In genomic region chr17:48622857-48623256, GRCh38 we compare ENCODE assay signal across 24 cellular contexts. TPM values are rescaled to one million over a fixed set of nuclear protein-coding genes. Genes with fewer than 3 reads are reported as not detected.
A peak's percentile ranks its signal among the peaks of the same experiment; 100 is the strongest.
DNase-seq lines count a peak whose midpoint lies in the region; ATAC-seq and TF ChIP-seq lines count a peak whose summit lies in the region.
"Had no signal": no experiment of that assay in that cellular context is flagged by ENCODE, and none has a peak within 500 bp of the region (broad histone marks: within the 10 kb centered on the region; RNA-seq: fewer than 3 reads in every experiment).

No MANE protein-coding gene starts in this region.

- TF ChIP-seq CTCF in brain (conservative IDR thresholded peaks at IDR 0.05) (no peak), smooth muscle cell (IDR thresholded peaks at IDR 0.05; ENCODE audit: borderline replicate concordance, insufficient read depth, poor library complexity, severe bottlenecking) (no peak), PC-3 (conservative IDR thresholded peaks at IDR 0.05; ENCODE audit: low read depth, low read length) (no peak)

- WGBS in smooth muscle cell (ENCODE audit: low lambda C conversion rate): 40% methylated on average over 11 of the region's 11 CpGs

- ATAC-seq in PC-3: no peak
- ATAC-seq in GM21737 (IDR thresholded peaks at IDR 0.05; ENCODE audit: unreplicated experiment): no peak
- ATAC-seq: A549, HepG2, SK-N-SH treated with all-trans-retinoic acid at 6 μM for 48 hours had no signal

- CTCF ChIA-PET in activated naive CD4-positive, alpha-beta T cell treated with anti-CD3 and anti-CD28 coated beads for 36 hours (lab: Charles Lee): interaction anchor here (0.6 to 3.0 kb wide), 4 partner anchors 10 to 262 kb away, joined by 3 to 12 read pairs (median 4); no protein-coding TSS in a partner anchor
- CTCF ChIA-PET in PC-3 (lab: Charles Lee): no interaction called here

- H3K9ac ChIP-seq in HUES6 (ENCODE audit: low read length) (peak overlapping the region; percentile 83), smooth muscle cell (ENCODE audit: low read depth) (no peak overlapping the region), PC-3 (ENCODE audit: low read length) (no peak overlapping the region)
- H3K9ac ChIP-seq: KMS-11 had no signal

- H3K4me3 ChIP-seq in HUES6 (ENCODE audit: low read depth, low read length) (peak overlapping the region; percentile 58; the same call in 1 of the 2 replicates), smooth muscle cell (no peak overlapping the region), PC-3 (ENCODE audit: low read length) (no peak overlapping the region)
- H3K4me3 ChIP-seq: A549, Peyer's patch had no signal

- H3K4me1 ChIP-seq in HUES6 (ENCODE audit: control insufficient read depth, insufficient read depth, low read length) (peaks cover 20% of the 10 kb centered on the region; the same call in 1 of the 2 replicates), smooth muscle cell (ENCODE audit: low read depth) (peaks cover 15% of the 10 kb centered on the region), PC-3 (ENCODE audit: insufficient read depth, low read length) (peaks cover 29% of the 10 kb centered on the region)
- H3K4me1 ChIP-seq: BE2C had no signal

- H4K20me1 ChIP-seq in smooth muscle cell (ENCODE audit: low read depth) (peaks cover 61% of the 10 kb centered on the region), PC-3 (ENCODE audit: low read length) (no peaks in the 10 kb centered on the region)

- no peak overlapping the region for H3K27ac ChIP-seq in HUES6 (ENCODE audit: low read depth, low read length)
- H3K27ac ChIP-seq in smooth muscle cell (ENCODE audit: low read depth): no peak overlapping the region
- no peak overlapping the region for H3K27ac ChIP-seq in PC-3 (ENCODE audit: low read length)
- H3K27ac ChIP-seq: A549, KMS-11 had no signal

- H3K27me3 ChIP-seq in HUES6 (ENCODE audit: control insufficient read depth, insufficient read depth, low read length) (peaks cover 100% of the 10 kb centered on the region), smooth muscle cell (ENCODE audit: low read depth) (peaks cover 92% of the 10 kb centered on the region), PC-3 (ENCODE audit: low read length) (peaks cover 47% of the 10 kb centered on the region)

- H3K36me3 Mint-ChIP-seq in brain: no peaks in the 10 kb centered on the region
- no peaks in the 10 kb centered on the region for H3K36me3 Mint-ChIP-seq in activated naive CD4-positive, alpha-beta T cell treated with anti-CD3 and anti-CD28 coated beads for 36 hours (ENCODE audit: low read depth)
- H3K36me3 Mint-ChIP-seq: CD4-positive, CD25-positive, alpha-beta regulatory T cell had no signal

- peak; percentile 37 for DNase-seq in left kidney (ENCODE audit: low read depth, low spot score)
- no peak for DNase-seq in smooth muscle cell (lab: John Stamatoyannopoulos, UW; ENCODE audit: unreplicated experiment)
- DNase-seq in C1 segment of cervical spinal cord (lab: John Stamatoyannopoulos, UW): no peak
- DNase-seq in activated naive CD4-positive, alpha-beta T cell treated with anti-CD3 and anti-CD28 coated beads for 36 hours: no peak
- DNase-seq in PC-3: no peak
- DNase-seq: BE2C; CD4-positive, CD25-positive, alpha-beta regulatory T cell; COR-L47; DND-41; H7; NCI-H1105; NCI-H146; NCI-H2029; NCI-H2227 treated with DMSO at 0.1 percent for 48 hours; NCI-H510A; Peyer's patch had no signal

- no peaks in the 10 kb centered on the region for H3K9me2 ChIP-seq in PC-3 (replicated peaks; ENCODE audit: low read length)

- H3K9me3 Mint-ChIP-seq in brain: peaks cover 0 to 12% (median 0%) of the 10 kb centered on the region in 5 experiments
- H3K9me3 Mint-ChIP-seq in activated naive CD4-positive, alpha-beta T cell treated with anti-CD3 and anti-CD28 coated beads for 36 hours: no peaks in the 10 kb centered on the region

- no peaks in the 10 kb centered on the region for H3K9me3 ChIP-seq in HUES6 (ENCODE audit: control insufficient read depth, insufficient read depth, low read depth, low read length)
- H3K9me3 ChIP-seq in smooth muscle cell (replicated peaks; ENCODE audit: low read depth): no peaks in the 10 kb centered on the region
- H3K9me3 ChIP-seq in PC-3 (ENCODE audit: low read length): no peaks in the 10 kb centered on the region
- H3K9me3 ChIP-seq: A549, BE2C, Peyer's patch had no signal

- H3K4me2 ChIP-seq in smooth muscle cell (peak overlapping the region; percentile 99), PC-3 (ENCODE audit: low read length) (no peak overlapping the region)
- H3K4me2 ChIP-seq: A549, KMS-11 had no signal

- no peaks in the 10 kb centered on the region for H3F3A ChIP-seq in smooth muscle cell (ENCODE audit: low read depth)
- no peaks in the 10 kb centered on the region for H3F3A ChIP-seq in PC-3 (ENCODE audit: low read length, unreplicated experiment)

- H3K36me3 ChIP-seq in HUES6 (ENCODE audit: control insufficient read depth, insufficient read depth, low read length) (no peaks in the 10 kb centered on the region), smooth muscle cell (ENCODE audit: low read depth) (no peaks in the 10 kb centered on the region), PC-3 (ENCODE audit: low read depth, low read length) (no peaks in the 10 kb centered on the region)
- H3K36me3 ChIP-seq: BE2C, Peyer's patch had no signal

- intact Hi-C loops in activated naive CD4-positive, alpha-beta T cell treated with anti-CD3 and anti-CD28 coated beads for 36 hours (cut with micrococcal nuclease): no loop called here
- intact Hi-C loops in PC-3 (cut with micrococcal nuclease): no loop called here

- POLR2A ChIA-PET in PC-3 (lab: Charles Lee; ENCODE audit: unreplicated experiment): no interaction called here

- H2AFZ ChIP-seq in smooth muscle cell (ENCODE audit: low read depth) (no peak overlapping the region), PC-3 (ENCODE audit: low read length) (no peak overlapping the region)

- peaks cover 44% of the 10 kb centered on the region for H3K79me2 ChIP-seq in smooth muscle cell (ENCODE audit: low read depth)
- no peaks in the 10 kb centered on the region for H3K79me2 ChIP-seq in PC-3 (ENCODE audit: low read length)

- H3K27me3 Mint-ChIP-seq in brain: no peaks in the 10 kb centered on the region
- H3K27me3 Mint-ChIP-seq in activated naive CD4-positive, alpha-beta T cell treated with anti-CD3 and anti-CD28 coated beads for 36 hours (ENCODE audit: low read depth): peaks cover 71% of the 10 kb centered on the region

- H3K4me1 Mint-ChIP-seq in brain: peaks cover 24% of the 10 kb centered on the region
- H3K4me1 Mint-ChIP-seq in activated naive CD4-positive, alpha-beta T cell treated with anti-CD3 and anti-CD28 coated beads for 36 hours (ENCODE audit: low read depth): peaks cover 22% of the 10 kb centered on the region

- peak overlapping the region in 1 of 5 experiments; percentile 83 for H3K27ac Mint-ChIP-seq in brain
- H3K27ac Mint-ChIP-seq in activated naive CD4-positive, alpha-beta T cell treated with anti-CD3 and anti-CD28 coated beads for 36 hours: no peak overlapping the region
- H3K27ac Mint-ChIP-seq: CD4-positive, CD25-positive, alpha-beta regulatory T cell had no signal

- peak overlapping the region in 3 of 5 experiments; percentile 17 to 63 (median 61) for H3K4me3 Mint-ChIP-seq in brain
- no peak overlapping the region for H3K4me3 Mint-ChIP-seq in activated naive CD4-positive, alpha-beta T cell treated with anti-CD3 and anti-CD28 coated beads for 36 hours

- no TSS peak for BruUV-seq in PC-3 (replicated peaks; lab: Mats Ljungman, UMichigan)

RNA-seq across cellular contexts. Expression of gene HOXB9, which starts 3.3 kb away (rescaled TPM):
- polyA plus RNA-seq in brain (ENCODE audit: insufficient read depth, low read depth, low replicate concordance) (5.0 TPM), smooth muscle cell (6.9 and 13.8 TPM in 2 replicates)
- total RNA-seq in smooth muscle cell (24.3 and 25.8 TPM in 2 replicates), PC-3 (2014; rRNA removed) (7.0 and 8.3 TPM in 2 replicates)
- 1 to 10 TPM; 6.7 to 6.9 TPM for total RNA-seq in activated naive CD4-positive, alpha-beta T cell treated with anti-CD3 and anti-CD28 coated beads for 36 hours
- total RNA-seq: H7, HepG2 had no signal
- polyA plus RNA-seq: CD4-positive, CD25-positive, alpha-beta regulatory T cell; HepG2 had no signal

RNA-seq across cellular contexts. Expression of gene HOXB8, which starts 7.8 kb away (rescaled TPM):
- 65.2 TPM for polyA plus RNA-seq in brain (ENCODE audit: insufficient read depth, low read depth, low replicate concordance)
- total RNA-seq in smooth muscle cell: 2.0 and 3.8 TPM in 2 replicates
- polyA plus RNA-seq in smooth muscle cell: 0.15 and 0.94 TPM in 2 replicates
- not detected for total RNA-seq in activated naive CD4-positive, alpha-beta T cell treated with anti-CD3 and anti-CD28 coated beads for 36 hours
- not detected in 2 replicates for total RNA-seq in PC-3 (2014; rRNA removed)
- total RNA-seq: CD4-positive, CD25-positive, alpha-beta regulatory T cell; H7; HepG2 had no signal
- polyA plus RNA-seq: CD4-positive, CD25-positive, alpha-beta regulatory T cell; HepG2 had no signal

RNA-seq across cellular contexts. Expression of gene HOXB7, which starts 12.0 kb away (rescaled TPM):
- polyA plus RNA-seq in brain (ENCODE audit: insufficient read depth, low read depth, low replicate concordance) (37.1 TPM), smooth muscle cell (29.7 and 33.4 TPM in 2 replicates)
- total RNA-seq in smooth muscle cell (13.7 and 16.1 TPM in 2 replicates), PC-3 (2014; rRNA removed) (not detected in 2 replicates)
- total RNA-seq in activated naive CD4-positive, alpha-beta T cell treated with anti-CD3 and anti-CD28 coated beads for 36 hours: under 1 TPM in 1 of 2 experiments, not detected in 1; 0.29 TPM
- total RNA-seq: HepG2 had no signal

RNA-seq across cellular contexts. Expression of gene HOXB6, which starts 18.1 kb away (rescaled TPM):
- polyA plus RNA-seq in brain (ENCODE audit: insufficient read depth, low read depth, low replicate concordance): 31.9 TPM
- 6.3 and 7.2 TPM in 2 replicates for total RNA-seq in smooth muscle cell
- polyA plus RNA-seq in smooth muscle cell: 9.3 and 10.3 TPM in 2 replicates
- total RNA-seq in activated naive CD4-positive, alpha-beta T cell treated with anti-CD3 and anti-CD28 coated beads for 36 hours: not detected
- total RNA-seq in PC-3 (2014; rRNA removed): 9.5 and 11.3 TPM in 2 replicates
- total RNA-seq: CD4-positive, CD25-positive, alpha-beta regulatory T cell; H7; HepG2 had no signal
- polyA plus RNA-seq: CD4-positive, CD25-positive, alpha-beta regulatory T cell; HepG2 had no signal

RNA-seq across cellular contexts. Expression of gene HOXB5, which starts 29.3 kb away (rescaled TPM):
- 234 TPM for polyA plus RNA-seq in brain (ENCODE audit: insufficient read depth, low read depth, low replicate concordance)
- total RNA-seq in smooth muscle cell: 0.49 and 0.94 TPM in 2 replicates
- polyA plus RNA-seq in smooth muscle cell: 1.4 and 1.8 TPM in 2 replicates
- not detected for total RNA-seq in activated naive CD4-positive, alpha-beta T cell treated with anti-CD3 and anti-CD28 coated beads for 36 hours
- 0.40 and 0.95 TPM in 2 replicates for total RNA-seq in PC-3 (2014; rRNA removed)
- total RNA-seq: CD4-positive, CD25-positive, alpha-beta regulatory T cell; G401; H7; HepG2 had no signal
- polyA plus RNA-seq: CD4-positive, CD25-positive, alpha-beta regulatory T cell; HepG2 had no signal
